In the genomic region with DNA sequence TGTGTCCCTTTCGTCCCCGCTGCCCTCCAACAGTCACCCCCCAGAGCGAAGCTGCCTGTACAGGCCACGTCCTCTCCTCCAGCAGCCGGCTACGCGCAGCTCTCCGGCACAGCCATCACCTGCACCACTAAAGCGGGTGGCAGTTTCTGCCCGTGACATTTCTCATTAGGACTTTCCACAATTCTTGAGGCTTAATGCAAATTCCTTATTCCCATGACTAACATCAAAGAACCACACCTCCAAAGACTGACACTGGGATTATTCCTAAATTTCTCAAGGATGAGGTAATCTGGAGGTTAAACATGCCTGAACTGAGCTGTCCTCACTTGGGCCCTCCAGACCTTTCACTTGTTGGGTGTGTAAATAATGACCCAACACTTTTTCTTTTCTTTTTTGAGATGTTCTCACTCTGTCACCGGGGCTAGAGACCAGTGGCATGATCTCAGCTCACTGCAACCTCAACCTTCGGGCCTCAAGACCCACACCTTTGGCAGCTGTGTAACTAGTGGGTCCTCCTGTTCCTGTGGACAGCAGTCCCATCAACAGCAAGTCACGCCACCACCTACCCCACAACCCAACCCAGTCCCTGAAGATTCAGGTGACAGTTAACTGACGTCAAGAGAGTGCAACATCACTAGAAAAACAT, we compare ENCODE assay signal across 2 cellular contexts.
A peak's percentile ranks its signal among the peaks of the same experiment; 100 is the strongest.
TF ChIP-seq lines count a peak whose summit lies in the region.

No MANE protein-coding gene starts in this region.

TF ChIP-seq in IMR-90, 13 proteins besides CTCF, POLR2A, EP300 and RAD21:
- peak; percentile 39; the same call in 1 of the 2 replicates for TF ChIP-seq BHLHE40 (IDR thresholded peaks at IDR 0.05; ENCODE audit: low read depth, low read length)
- TF ChIP-seq NFE2L2 (IDR thresholded peaks at IDR 0.05; ENCODE audit: low read depth, low read length): no peak
- TF ChIP-seq, protein P1, sequence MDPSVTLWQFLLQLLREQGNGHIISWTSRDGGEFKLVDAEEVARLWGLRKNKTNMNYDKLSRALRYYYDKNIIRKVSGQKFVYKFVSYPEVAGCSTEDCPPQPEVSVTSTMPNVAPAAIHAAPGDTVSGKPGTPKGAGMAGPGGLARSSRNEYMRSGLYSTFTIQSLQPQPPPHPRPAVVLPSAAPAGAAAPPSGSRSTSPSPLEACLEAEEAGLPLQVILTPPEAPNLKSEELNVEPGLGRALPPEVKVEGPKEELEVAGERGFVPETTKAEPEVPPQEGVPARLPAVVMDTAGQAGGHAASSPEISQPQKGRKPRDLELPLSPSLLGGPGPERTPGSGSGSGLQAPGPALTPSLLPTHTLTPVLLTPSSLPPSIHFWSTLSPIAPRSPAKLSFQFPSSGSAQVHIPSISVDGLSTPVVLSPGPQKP (IDR thresholded peaks at IDR 0.05; ENCODE audit: borderline replicate concordance, low read depth, low read length): no peak

TF ChIP-seq in K562, 482 proteins besides CTCF, POLR2A, EP300 and RAD21:
- TF ChIP-seq PRPF4 (IDR thresholded peaks at IDR 0.05; ENCODE audit: insufficient read depth, low read depth, low read length, poor library complexity, severe bottlenecking): no peak
- TF ChIP-seq ZNF431 (CRISPR knock-in tag; IDR thresholded peaks at IDR 0.05): no peak
- no peak for TF ChIP-seq TARDBP (IDR thresholded peaks at IDR 0.05)
- TF ChIP-seq ZNF586 (CRISPR knock-in tag; conservative IDR thresholded peaks at IDR 0.05): no peak
- TF ChIP-seq RBFOX2 (IDR thresholded peaks at IDR 0.05; ENCODE audit: low read depth, low read length): 0 out of 2 replicates have a peak, but pooled peaks have one; percentile 23
- TF ChIP-seq POLR2G (IDR thresholded peaks at IDR 0.05; ENCODE audit: low read depth, low read length): peak; percentile 42; the same call in 1 of the 2 replicates
- TF ChIP-seq BCL6 (CRISPR knock-in tag; IDR thresholded peaks at IDR 0.05): no peak
- no peak for TF ChIP-seq SLC30A9 (CRISPR knock-in tag; IDR thresholded peaks at IDR 0.05)
TF ChIP-seq in K562: peak in this region for 2.
